Comparison of ENCODE assay signal across 27 cellular contexts in genomic region chr5:3060283-3060682, GRCh38.
"Had no signal": no experiment of that assay in that cellular context is flagged by ENCODE, and none has a peak within 500 bp of the region (broad histone marks: within the 10 kb centered on the region; RNA-seq: fewer than 3 reads in every experiment).

No MANE protein-coding gene starts in this region.

- H3K36me3 ChIP-seq: stomach, suprapubic skin, thoracic aorta, thyroid gland, tibial artery, tibial nerve, transverse colon, upper lobe of left lung, upper lobe of right lung, uterus, vagina had no signal

- H3K27me3 ChIP-seq: stomach, testis, thyroid gland, tibial nerve, transverse colon, upper lobe of left lung, upper lobe of right lung, uterus, vagina had no signal

- H3K4me3 ChIP-seq: stomach, suprapubic skin, testis, thoracic aorta, thyroid gland, tibial artery, tibial nerve, transverse colon, upper lobe of left lung, upper lobe of right lung, uterus, vagina had no signal

- FAIRE-seq: urothelium cell line had no signal

- DNase-seq: stimulated activated CD4-positive, alpha-beta T cell treated with anti-CD3 and anti-CD28 coated beads, Interleukin-2, amount 100 ng/mL, for 48 hours; stimulated activated CD4-positive, alpha-beta T cell treated with anti-CD3 and anti-CD28 coated beads, Interleukin-4, amount 100 ng/mL, for 1 hour; stimulated activated CD4-positive, alpha-beta T cell treated with anti-CD3 and anti-CD28 coated beads, Interleukin-4, amount 100 ng/mL, for 24 hours; stimulated activated CD4-positive, alpha-beta T cell treated with anti-CD3 and anti-CD28 coated beads, Interleukin-4, amount 100 ng/mL, for 4 hours; stimulated activated CD8-positive, alpha-beta memory T cell treated with anti-CD3 and anti-CD28 coated beads, Interleukin-4, amount 100 ng/mL, for 48 hours; stimulated activated naive B cell treated with anti-CD40 and anti-IgM and Interleukin-4, amounts not matched to agents 10 μg/mL and 1 μg/mL and 100 μg/mL, for 72 hours; stimulated activated naive CD4-positive, alpha-beta T cell; stimulated activated naive CD4-positive, alpha-beta T cell treated with Interleukin-2 at 50 U/mL for 16 hours; stimulated activated naive CD8-positive, alpha-beta T cell treated with anti-CD3 and anti-CD28 coated beads, Interleukin-15, amount 100 ng/mL, for 72 hours; stimulated activated naive CD8-positive, alpha-beta T cell treated with anti-CD3 and anti-CD28 coated beads, Interleukin-15, Interleukin-2, amounts not matched to agents 100 U/mL and 50 U/mL, for 24 hours; stomach; substantia nigra; testis; thyroid gland; tibial artery; transverse colon; trophoblast cell; upper lobe of left lung; upper lobe of right lung; uterus had no signal

- H3K9me3 ChIP-seq: testis, thoracic aorta, thyroid gland, transverse colon, uterus, vagina had no signal

- ATAC-seq: stimulated activated effector memory CD8-positive, alpha-beta T cell treated with anti-CD3 and anti-CD28 coated beads, Interleukin-12 subunit alpha, Interleukin-12 subunit beta, amount 100 ng/mL, for 72 hours; stimulated activated memory B cell treated with anti-CD40 and anti-IgM and Interleukin-4, amounts not matched to agents 10 μg/mL and 1 μg/mL and 100 μg/mL, for 72 hours; stimulated activated naive B cell treated with anti-CD40 and anti-IgM and Interleukin-4, amounts not matched to agents 10 μg/mL and 1 μg/mL and 100 μg/mL, for 72 hours; stimulated activated naive CD8-positive, alpha-beta T cell treated with anti-CD3 and anti-CD28 coated beads, Interleukin-15, amount 100 ng/mL, for 72 hours; stimulated activated naive CD8-positive, alpha-beta T cell treated with anti-CD3 and anti-CD28 coated beads, Interleukin-15, Interleukin-2, amounts not matched to agents 100 U/mL and 50 U/mL, for 24 hours; upper lobe of right lung had no signal

- H3K4me1 ChIP-seq: stomach, suprapubic skin, testis, thyroid gland, tibial artery, tibial nerve, transverse colon, upper lobe of left lung, upper lobe of right lung, uterus, vagina had no signal

- H3K27ac ChIP-seq: stomach, suprapubic skin, testis, thoracic aorta, thyroid gland, tibial artery, tibial nerve, transverse colon, upper lobe of left lung, upper lobe of right lung, uterus, vagina had no signal
